In genomic region chr1:204874274-204874673, GRCh38 we compare ENCODE assay signal across 22 cellular contexts. TPM values are rescaled to one million over a fixed set of nuclear protein-coding genes. Genes with fewer than 3 reads are reported as not detected.
DNase-seq lines count a peak whose midpoint lies in the region; ATAC-seq and TF ChIP-seq lines count a peak whose summit lies in the region.
"Had no signal": no experiment of that assay in that cellular context is flagged by ENCODE, and none has a peak within 500 bp of the region (broad histone marks: within the 10 kb centered on the region; RNA-seq: fewer than 3 reads in every experiment).

No MANE protein-coding gene starts in this region.

- H3K27ac ChIP-seq in WERI-Rb-1 (peak overlapping the region; percentile 38), dorsolateral prefrontal cortex (peak overlapping the region in 56 of 59 donors; percentile 27 to 98 (median 94)), stomach smooth muscle (ENCODE audit: low read length) (peak overlapping the region; percentile 6)
- H3K27ac ChIP-seq: A549, KMS-11, RWPE1 had no signal

- H3K27me3 Mint-ChIP-seq in glutamatergic neuron (ENCODE audit: unreplicated experiment), result peaks cover 12% of the 10 kb centered on the region

- H3K36me3 Mint-ChIP-seq in glutamatergic neuron (ENCODE audit: unreplicated experiment), result no peaks in the 10 kb centered on the region

- H3K27me3 ChIP-seq in WERI-Rb-1 (ENCODE audit: insufficient read depth, low read depth, severe bottlenecking) (no peaks in the 10 kb centered on the region), dorsolateral prefrontal cortex (no peaks in the 10 kb centered on the region), stomach smooth muscle (ENCODE audit: control insufficient read depth in 1 of 2, insufficient read depth in 2 of 2, low read length in 2 of 2) (no peaks in the 10 kb centered on the region)

- TF ChIP-seq CTCF in WERI-Rb-1 (IDR thresholded peaks at IDR 0.05; ENCODE audit: low read depth, low read length), result no peak
- TF ChIP-seq CTCF in dorsolateral prefrontal cortex (IDR thresholded peaks at IDR 0.05 in 54 of 56, conservative IDR thresholded peaks at IDR 0.05 in 2 of 56; ENCODE audit: low read depth in 1 of 56, partially characterized antibody in 56 of 56), result no peak
- no peak for TF ChIP-seq CTCF in glutamatergic neuron (IDR thresholded peaks at IDR 0.05; ENCODE audit: partially characterized antibody, unreplicated experiment)

- intact Hi-C loops in dorsolateral prefrontal cortex (cut with DNase I), result loop anchor here in 1 of 2 donors (5.0 kb wide), 2 partner anchors 47 to 73 kb away; no protein-coding TSS in a partner anchor

- no peak for DNase-seq in WERI-Rb-1
- peak in 1 of 10 donors; percentile 14 for DNase-seq in dorsolateral prefrontal cortex
- no peak for DNase-seq in glutamatergic neuron
- DNase-seq in activated CD4-positive, alpha-beta T cell treated with anti-CD3 and anti-CD28 coated beads, Interleukin-2, amount 50 U/mL, for 4 hours, result no peak
- DNase-seq in stimulated activated CD4-positive, alpha-beta T cell treated with anti-CD3 and anti-CD28 coated beads, Interleukin-4, amount 100 ng/mL, for 4 hours, result no peak
- no peak for DNase-seq in NCI-H2227 (lab: John Stamatoyannopoulos, UW; ENCODE audit: unreplicated experiment)
- DNase-seq: AML-193, Calu3, DMS153, H9, IMR-90, MM.1S, NCI-H2029, NCI-H446 treated with DMSO at 0.1 percent for 48 hours, NCI-H526 treated with DMSO at 0.1 percent for 48 hours, SHP77 had no signal

- no peak overlapping the region for H3K9ac ChIP-seq in stomach smooth muscle (ENCODE audit: low read length in 2 of 2)
- H3K9ac ChIP-seq: KMS-11 had no signal

- peaks cover 12% of the 10 kb centered on the region; the same call in 1 of the 2 replicates for H3K36me3 ChIP-seq in WERI-Rb-1
- H3K36me3 ChIP-seq in stomach smooth muscle (ENCODE audit: control insufficient read depth in 2 of 2, insufficient read depth in 2 of 2, low read length in 2 of 2), result peaks cover 0 to 2% of the 10 kb centered on the region in 2 donors

- H3K4me3 Mint-ChIP-seq in glutamatergic neuron (ENCODE audit: unreplicated experiment), result no peak overlapping the region
- H3K4me3 Mint-ChIP-seq: GM23338, H9 had no signal

- H3K4me3 ChIP-seq in WERI-Rb-1 (ENCODE audit: low read depth, low read length) (no peak overlapping the region), dorsolateral prefrontal cortex (peak overlapping the region in 45 of 59 donors; percentile 0 to 74 (median 55)), stomach smooth muscle (ENCODE audit: low read length in 2 of 2) (no peak overlapping the region)
- H3K4me3 ChIP-seq: A549, GM23338 had no signal

- H3K4me1 ChIP-seq in stomach smooth muscle (ENCODE audit: control insufficient read depth, insufficient read depth, low read length), result peaks cover 48% of the 10 kb centered on the region
- H3K4me1 ChIP-seq: A549 had no signal

- peaks cover 77% of the 10 kb centered on the region for H3K4me1 Mint-ChIP-seq in glutamatergic neuron (ENCODE audit: low read depth, unreplicated experiment)

- ATAC-seq in HG03045 (IDR thresholded peaks at IDR 0.05; ENCODE audit: unreplicated experiment), result no peak
- ATAC-seq: A549, GM23338 had no signal

- H3K9me3 ChIP-seq in WERI-Rb-1 (ENCODE audit: severe bottlenecking) (no peaks in the 10 kb centered on the region), stomach smooth muscle (ENCODE audit: control insufficient read depth in 2 of 2, low read length in 2 of 2) (no peaks in the 10 kb centered on the region)
- H3K9me3 ChIP-seq: A549 had no signal

- H3K27ac Mint-ChIP-seq in glutamatergic neuron (ENCODE audit: unreplicated experiment), result peak overlapping the region; percentile 43
- H3K27ac Mint-ChIP-seq: GM23338 had no signal

- peaks cover 9% of the 10 kb centered on the region for H3K9me3 Mint-ChIP-seq in glutamatergic neuron (ENCODE audit: unreplicated experiment)
- H3K9me3 Mint-ChIP-seq: GM23338, H9 had no signal

RNA-seq across cellular contexts. Expression of gene NFASC, which starts 3.6 kb away (rescaled TPM):
- total RNA-seq in dorsolateral prefrontal cortex, result 100 to 1,000 TPM; 229 to 728 (median 364) TPM
- 301 TPM for total RNA-seq in glutamatergic neuron (ENCODE audit: unreplicated experiment)
- total RNA-seq: Calu3 had no signal

Comparison
In these comparisons a context has a peak if more than half of its experiments do, and no peak if none do; other contexts are left out.
1. H3K27ac ChIP-seq: peak in every context shown above with its lines; median percentile 94 in dorsolateral prefrontal cortex; 38 in WERI-Rb-1; 6 in stomach smooth muscle.
2. H3K4me3 ChIP-seq: peak in dorsolateral prefrontal cortex (45 of 59); none in WERI-Rb-1 (single experiment) and stomach smooth muscle (0 of 2).